Comparison of ENCODE assay signal across 8 cellular contexts in genomic region chr7:21945374-21946227, GRCh38. TPM values are rescaled to one million over a fixed set of nuclear protein-coding genes. Genes with fewer than 3 reads are reported as not detected.
DNase-seq lines count a peak whose midpoint lies in the region; ATAC-seq and TF ChIP-seq lines count a peak whose summit lies in the region.

Gene CDCA7L (minus strand): TSS chr7:21945899. CDS start chr7:21945804, 95 bp downstream.

- H3K27me3 ChIP-seq in kidney epithelial cell (ENCODE audit: control insufficient read depth, insufficient read depth, low read length), result no peaks in the 10 kb centered on the region

- intact Hi-C loops in activated B cell treated with CpG ODN at 0.5 μM for 24 hours (cut with micrococcal nuclease), result loop anchor here (1.0 to 10.0 kb wide), 15 partner anchors 21 to 1731 kb away; partner anchors contain the start of genes CCDC126, HYCC1, KLHL7 and MACC1

- DNase-seq in NCI-H2029 (lab: John Stamatoyannopoulos, UW) (peak; percentile 62), activated B cell treated with CpG ODN at 0.5 μM for 24 hours (peak; percentile 80), kidney epithelial cell (ENCODE audit: low read depth) (no peak)
- DNase-seq in central memory CD8-positive, alpha-beta T cell (ENCODE audit: low spot score in 2 of 2), result no peak
- peak; percentile 62 to 64 for DNase-seq in stimulated activated CD4-positive, alpha-beta T cell treated with anti-CD3 and anti-CD28 coated beads, Interleukin-15, amount 100 ng/mL, for 48 hours (ENCODE audit: low read depth in 2 of 2)

- H3K27me3 Mint-ChIP-seq in activated B cell treated with CpG ODN at 0.5 μM for 24 hours, result no peaks in the 10 kb centered on the region
- peaks cover 8% of the 10 kb centered on the region for H3K27me3 Mint-ChIP-seq in central memory CD8-positive, alpha-beta T cell

- H3K4me3 Mint-ChIP-seq in activated B cell treated with CpG ODN at 0.5 μM for 24 hours, result peak within 1 kb of the TSS; percentile 94
- peak within 1 kb of the TSS; percentile 67 for H3K4me3 Mint-ChIP-seq in central memory CD8-positive, alpha-beta T cell

- no peaks in the 10 kb centered on the region for H3K9me3 Mint-ChIP-seq in activated B cell treated with CpG ODN at 0.5 μM for 24 hours
- H3K9me3 Mint-ChIP-seq in central memory CD8-positive, alpha-beta T cell, result no peaks in the 10 kb centered on the region

- peak within 1 kb of the TSS; percentile 57 for H3K4me3 ChIP-seq in kidney epithelial cell (ENCODE audit: low read depth, low read length)

- peaks cover 9% of the 10 kb centered on the region for H3K36me3 Mint-ChIP-seq in activated B cell treated with CpG ODN at 0.5 μM for 24 hours (ENCODE audit: low read depth)
- no peaks in the 10 kb centered on the region for H3K36me3 Mint-ChIP-seq in central memory CD8-positive, alpha-beta T cell (ENCODE audit: insufficient read depth)

- TF ChIP-seq CTCF in 22Rv1 (IDR thresholded peaks at IDR 0.05), result peak; percentile 7; the same call in 1 of the 2 replicates
- TF ChIP-seq CTCF in activated B cell treated with CpG ODN at 0.5 μM for 24 hours (IDR thresholded peaks at IDR 0.05), result no peak
- TF ChIP-seq CTCF in kidney epithelial cell (IDR thresholded peaks at IDR 0.05; ENCODE audit: insufficient read depth, low read length, poor library complexity, severe bottlenecking), result no peak

- H3K27ac Mint-ChIP-seq in activated B cell treated with CpG ODN at 0.5 μM for 24 hours, result peak within 1 kb of the TSS; percentile 96
- H3K27ac Mint-ChIP-seq in central memory CD8-positive, alpha-beta T cell (ENCODE audit: low read depth), result no peak within 1 kb of the TSS

- H3K4me1 Mint-ChIP-seq in activated B cell treated with CpG ODN at 0.5 μM for 24 hours, result peaks cover 70% of the 10 kb centered on the region
- H3K4me1 Mint-ChIP-seq in central memory CD8-positive, alpha-beta T cell, result no peaks in the 10 kb centered on the region

- CTCF ChIA-PET in activated B cell treated with CpG ODN at 0.5 μM for 24 hours (lab: Charles Lee), result interaction anchor here (0.7 to 1.5 kb wide), 6 partner anchors 19 to 137 kb away, joined by 3 to 5 read pairs (median 4); no protein-coding TSS in a partner anchor

- H3K36me3 ChIP-seq in kidney epithelial cell (ENCODE audit: control insufficient read depth, insufficient read depth, low read length), result no peaks in the 10 kb centered on the region

- peak within 1 kb of the TSS; percentile 41 for H3K27ac ChIP-seq in 22Rv1

- POLR2A ChIA-PET in activated B cell treated with CpG ODN at 0.5 μM for 24 hours (lab: Charles Lee), result interaction anchor here (0.6 to 4.3 kb wide), 22 partner anchors 9 to 593 kb away, joined by 3 to 70 read pairs (median 4); partner anchors contain the start of gene SP4

- peak; percentile 86 for ATAC-seq in GM18511 (IDR thresholded peaks at IDR 0.05; ENCODE audit: unreplicated experiment)
- ATAC-seq in HG02981 (IDR thresholded peaks at IDR 0.05; ENCODE audit: unreplicated experiment), result peak; percentile 77
- peak; percentile 77 for ATAC-seq in activated B cell treated with CpG ODN at 0.5 μM for 24 hours (ENCODE audit: low read depth)
- ATAC-seq in central memory CD8-positive, alpha-beta T cell (replicated peaks; ENCODE audit: extremely low read depth, poor library complexity, severe bottlenecking), result peak; percentile 71

RNA-seq across cellular contexts. Expression of gene CDCA7L, which starts in this region (rescaled TPM):
- total RNA-seq in activated B cell treated with CpG ODN at 0.5 μM for 24 hours (69.8 and 70.3 TPM in 2 replicates), kidney epithelial cell (9.4 and 14.7 TPM in 2 replicates)

Comparison
In these comparisons a context has a peak if more than half of its experiments do, and no peak if none do; other contexts are left out.
1. DNase-seq: peak in NCI-H2029 (single experiment), activated B cell treated with CpG ODN at 0.5 μM for 24 hours (single experiment) and stimulated activated CD4-positive, alpha-beta T cell treated with anti-CD3 and anti-CD28 coated beads, Interleukin-15, amount 100 ng/mL, for 48 hours (2 of 2); none in central memory CD8-positive, alpha-beta T cell (0 of 2) and kidney epithelial cell (single experiment).
2. Peak in every context shown above with its lines, with median percentiles within 50 percentile points of each other: ATAC-seq.